Comparison of ENCODE assay signal across 9 cellular contexts in the genomic region with DNA sequence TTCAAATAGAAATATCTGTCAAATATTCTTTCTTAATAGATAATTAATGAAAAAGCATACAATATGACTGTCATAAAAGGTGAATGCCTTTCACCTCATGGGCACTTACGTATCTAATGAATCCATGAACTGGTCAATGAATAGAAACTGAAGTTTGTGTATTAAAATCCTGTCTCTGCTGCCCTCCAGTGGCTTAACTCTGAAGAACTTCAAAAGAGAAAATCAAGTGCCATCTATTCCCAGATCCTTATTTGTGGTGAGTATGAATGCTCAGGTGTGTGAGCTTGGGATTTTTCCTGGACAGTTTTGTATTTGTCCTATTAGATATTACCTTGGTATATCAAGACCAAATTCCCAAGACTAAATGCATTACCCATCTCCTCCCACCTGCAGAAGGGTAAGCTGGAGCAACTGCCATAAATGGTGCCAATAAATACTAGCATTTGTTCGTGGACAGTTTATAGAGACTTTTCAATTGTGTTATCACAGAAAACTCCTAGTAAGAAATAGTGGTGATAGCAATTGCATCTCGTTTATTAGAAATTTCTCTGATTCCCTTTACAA. TPM values are rescaled to one million over a fixed set of nuclear protein-coding genes. Genes with fewer than 3 reads are reported as not detected.
DNase-seq lines count a peak whose midpoint lies in the region; ATAC-seq, FAIRE-seq and TF ChIP-seq lines count a peak whose summit lies in the region.
"Had no signal": no experiment of that assay in that cellular context is flagged by ENCODE, and none has a peak within 500 bp of the region (broad histone marks: within the 10 kb centered on the region; RNA-seq: fewer than 3 reads in every experiment).

No MANE protein-coding gene starts in this region.

- POLR2A ChIA-PET in HCT116 (lab: Charles Lee): interaction anchor here (0.9 kb wide), 1 partner anchor 440 kb away, joined by 3 read pairs; no protein-coding TSS in a partner anchor
- POLR2A ChIA-PET in K562 (lab: Yijun Ruan, JAX): no interaction called here

- intact Hi-C loops in HCT116 (cut with micrococcal nuclease) (loop anchor here (1.0 to 5.0 kb wide), 5 partner anchors 171 to 674 kb away; no protein-coding TSS in a partner anchor), K562 (cut with micrococcal nuclease) (loop anchor here (1.0 to 10.0 kb wide), 5 partner anchors 196 to 719 kb away; no protein-coding TSS in a partner anchor)

- no peaks in the 10 kb centered on the region for H3K27me3 ChIP-seq in HCT116 (ENCODE audit: insufficient read depth, low read length)
- no peaks in the 10 kb centered on the region for H3K27me3 ChIP-seq in K562 (ENCODE audit: control insufficient read depth in 2 of 2, insufficient read depth in 2 of 2, low read length in 2 of 2)
- H3K27me3 ChIP-seq in kidney epithelial cell (ENCODE audit: control insufficient read depth, insufficient read depth, low read length): no peaks in the 10 kb centered on the region
- H3K27me3 ChIP-seq in upper lobe of left lung: no peaks in the 10 kb centered on the region
- H3K27me3 ChIP-seq: BLaER1 had no signal

- H3K9me1 ChIP-seq in K562 (ENCODE audit: control insufficient read depth, insufficient read depth, low read length): no peaks in the 10 kb centered on the region

- H2AFZ ChIP-seq in HCT116 (ENCODE audit: low read depth, low read length, poor library complexity, severe bottlenecking) (peak overlapping the region; percentile 44), K562 (ENCODE audit: low read depth, low read length) (no peak overlapping the region)

- TF ChIP-seq EP300 in K562 (IDR thresholded peaks at IDR 0.05; ENCODE audit: low read length) (no peak), upper lobe of left lung (IDR thresholded peaks at IDR 0.05) (no peak)

- CTCF ChIA-PET in HCT116 (lab: Charles Lee) (interaction anchor here (0.6 to 2.3 kb wide), 19 partner anchors 12 to 1049 kb away, joined by 3 to 34 read pairs (median 4); a partner anchor contains a TSS), K562 (lab: Yijun Ruan, JAX; ENCODE audit: low intra/inter-chr PET ratio) (interaction anchor here (0.7 to 2.6 kb wide), 4 partner anchors 408 to 1049 kb away, joined by 3 to 17 read pairs (median 3); no protein-coding TSS in a partner anchor)

- no peaks in the 10 kb centered on the region for H3K9me3 ChIP-seq in HCT116 (ENCODE audit: control insufficient read depth in 1 of 2, insufficient read depth in 1 of 2, low read depth in 1 of 2, low read length in 2 of 2)
- H3K9me3 ChIP-seq in K562 (replicated peaks; ENCODE audit: control insufficient read depth, insufficient read depth, low read depth, low read length): no peaks in the 10 kb centered on the region
- H3K9me3 ChIP-seq in upper lobe of left lung: no peaks in the 10 kb centered on the region
- H3K9me3 ChIP-seq: BLaER1 had no signal

- H3K9ac ChIP-seq in HCT116 (ENCODE audit: low read length) (no peak overlapping the region), K562 (ENCODE audit: insufficient read depth in 1 of 2, low read depth in 2 of 2, low read length in 2 of 2) (no peak overlapping the region)
- H3K9ac ChIP-seq: BLaER1 had no signal

- H3K36me3 ChIP-seq in HCT116 (ENCODE audit: control insufficient read depth in 1 of 2, insufficient read depth in 2 of 2, low read length in 2 of 2) (no peaks in the 10 kb centered on the region), K562 (ENCODE audit: control insufficient read depth, insufficient read depth, low read length) (no peaks in the 10 kb centered on the region), kidney epithelial cell (ENCODE audit: control insufficient read depth, insufficient read depth, low read length) (no peaks in the 10 kb centered on the region), upper lobe of left lung (no peaks in the 10 kb centered on the region)
- H3K36me3 ChIP-seq: BLaER1 had no signal

- H3K27ac ChIP-seq in HCT116 (ENCODE audit: low read depth, low read length): no peak overlapping the region
- no peak overlapping the region for H3K27ac ChIP-seq in K562 (ENCODE audit: extremely low read depth, low read depth, low read length)
- no peak overlapping the region for H3K27ac ChIP-seq in upper lobe of left lung
- H3K27ac ChIP-seq: BLaER1 had no signal

- H3K9me2 ChIP-seq in HCT116 (ENCODE audit: insufficient read depth): no peaks in the 10 kb centered on the region

- H3K79me2 ChIP-seq in HCT116 (ENCODE audit: insufficient read depth, low read length) (no peaks in the 10 kb centered on the region), K562 (ENCODE audit: control insufficient read depth, insufficient read depth, low read length) (no peaks in the 10 kb centered on the region)

- H3K4me2 ChIP-seq in HCT116 (ENCODE audit: low read length) (no peak overlapping the region), K562 (ENCODE audit: insufficient read depth, low read length) (no peak overlapping the region)
- H3K4me2 ChIP-seq: BLaER1 had no signal

- BruUV-seq in HCT116 (replicated peaks; lab: Mats Ljungman, UMichigan): no TSS peak
- no TSS peak for BruUV-seq in K562 (replicated peaks; lab: Mats Ljungman, UMichigan)

- DNase-seq in NCI-H1436 (lab: John Stamatoyannopoulos, UW) (peak; percentile 57), NCI-H1436 treated with DMSO at 0.1 percent for 48 hours (lab: John Stamatoyannopoulos, UW) (no peak), HCT116 (ENCODE audit: low read depth, low spot score) (peak; percentile 66), NCI-H510A (lab: John Stamatoyannopoulos, UW) (peak; percentile 14), K562 (ENCODE audit: extremely low read depth in 1 of 4, low spot score in 3 of 4) (peak; percentile 16 to 59 (median 33)), kidney epithelial cell (ENCODE audit: low read depth) (no peak), upper lobe of left lung (no peak)

- RAD21 ChIA-PET in HCT116 (lab: Charles Lee; ENCODE audit: low non-redundant PET in 1 of 2, low total read pairs in 2 of 2, uncharacterized antibody in 2 of 2, unreplicated experiment in 2 of 2): interaction anchor here (0.9 to 1.7 kb wide), 4 partner anchors 195 to 440 kb away, joined by 6 to 10 read pairs (median 6); no protein-coding TSS in a partner anchor

- TF ChIP-seq POLR2A in HCT116 (IDR thresholded peaks at IDR 0.05; ENCODE audit: borderline replicate concordance, extremely low read depth, insufficient read depth, insufficient read length) (no peak), K562 (conservative IDR thresholded peaks at IDR 0.05) (no peak), upper lobe of left lung (IDR thresholded peaks at IDR 0.05) (no peak)

- ATAC-seq in HCT116 (peak; percentile 81), K562 (peak; percentile 69), upper lobe of left lung (ENCODE audit: low FRiP score in 2 of 2) (peak in 1 of 2 donors; percentile 73), HG03139 (IDR thresholded peaks at IDR 0.05; ENCODE audit: unreplicated experiment) (no peak)

- TF ChIP-seq RAD21 in HCT116 (IDR thresholded peaks at IDR 0.05; ENCODE audit: low read depth) (peak; percentile 87), K562 (CRISPR knock-in tag; conservative IDR thresholded peaks at IDR 0.05 in 1 of 2, IDR thresholded peaks at IDR 0.05 in 1 of 2) (peak; percentile 70 to 85)

- peak; percentile 80 for FAIRE-seq in K562 (lab: Jason Lieb, UNC)

- in situ Hi-C loops in K562 (cut with MboI): loop anchor here (5.0 kb wide), 1 partner anchor 441 kb away; no protein-coding TSS in a partner anchor

- TF ChIP-seq CTCF in HCT116 (IDR thresholded peaks at IDR 0.05 in 2 of 3, conservative IDR thresholded peaks at IDR 0.05 in 1 of 3; ENCODE audit: borderline replicate concordance in 1 of 3, insufficient read depth in 1 of 3, low read depth in 2 of 3, low read length in 2 of 3): peak; percentile 45 to 83 (median 69); a peak in 5 of 6 replicates
- TF ChIP-seq CTCF in K562 (IDR thresholded peaks at IDR 0.05 in 2 of 3, conservative IDR thresholded peaks at IDR 0.05 in 1 of 3; ENCODE audit: insufficient read depth in 2 of 3, low read depth in 1 of 3, low read length in 3 of 3): peak; percentile 39 to 69 (median 59); a peak in 5 of 6 replicates
- peak; percentile 50 for TF ChIP-seq CTCF in kidney epithelial cell (IDR thresholded peaks at IDR 0.05; ENCODE audit: insufficient read depth, low read length, poor library complexity, severe bottlenecking)
- TF ChIP-seq CTCF in upper lobe of left lung (IDR thresholded peaks at IDR 0.05): peak; percentile 40 to 76 (median 52)

- WGBS in K562 (ENCODE audit: insufficient coverage, low coverage, missing lambda C conversion rate): 7% methylated on average over 3 of the region's 3 CpGs
- WGBS in upper lobe of left lung, 2 donors: 25 to 28% methylated on average over 3 of the region's 3 CpGs

- H3K4me3 ChIP-seq in HCT116 (replicated peaks in 1 of 2; ENCODE audit: low read depth in 1 of 2, low read length in 2 of 2) (no peak overlapping the region), K562 (no peak overlapping the region), kidney epithelial cell (ENCODE audit: low read depth, low read length) (no peak overlapping the region), upper lobe of left lung (no peak overlapping the region)
- H3K4me3 ChIP-seq: BLaER1 had no signal

- no peaks in the 10 kb centered on the region for H4K20me1 ChIP-seq in HCT116 (ENCODE audit: insufficient read depth)
- H4K20me1 ChIP-seq in K562 (replicated peaks; ENCODE audit: control insufficient read depth, insufficient read depth, low read length): no peaks in the 10 kb centered on the region
- H4K20me1 ChIP-seq: BLaER1 had no signal

- H3K4me1 ChIP-seq in HCT116 (ENCODE audit: control insufficient read depth in 1 of 2, insufficient read depth in 2 of 2, low read length in 2 of 2) (no peaks in the 10 kb centered on the region), K562 (replicated peaks in 1 of 2; ENCODE audit: control insufficient read depth in 2 of 2, insufficient read depth in 2 of 2, low read length in 2 of 2) (no peaks in the 10 kb centered on the region), upper lobe of left lung (no peaks in the 10 kb centered on the region)
- H3K4me1 ChIP-seq: BLaER1 had no signal

RNA-seq across cellular contexts. Expression of a gene that starts 44.0 kb away (rescaled TPM):
- 0.15 TPM for total RNA-seq in HCT116 (2021; ENCODE audit: unreplicated experiment)
- 0.08 and 0.10 TPM in 2 replicates for polyA plus RNA-seq in HCT116 (2012)
- 2.7 and 6.9 TPM in 2 replicates for total RNA-seq in K562 (2011; cell fraction: chromatin; rRNA removed; ENCODE audit: low replicate concordance)
- total RNA-seq in K562 (2011; cell fraction: nucleolus; rRNA removed): 1.7 and 2.6 TPM in 2 replicates
- 2.8 and 4.8 TPM in 2 replicates for total RNA-seq in K562 (2011; cell fraction: nucleoplasm; rRNA removed)
- 0.32 and 0.41 TPM in 2 replicates for total RNA-seq in K562 (2014; rRNA removed)
- 0.58 and 0.89 TPM in 2 replicates for total RNA-seq in K562 (2014; rRNA removed; fragmentation: Illumina TruSeq; extraction: Trizol)
- 0.33 and 0.38 TPM in 2 replicates for total RNA-seq in K562 (2015; rRNA removed; fragmentation: Illumina TruSeq; extraction: Trizol)
- 0.73 and 0.81 TPM in 2 replicates for total RNA-seq in K562 (2021)
- 0.07 and 0.84 TPM in 2 replicates for polyA plus RNA-seq in K562 (2011; rRNA removed)
- polyA plus RNA-seq in K562 (2011; cell fraction: cytosol; rRNA removed): 0.09 and 0.51 TPM in 2 replicates
- 0.35 and 2.0 TPM in 2 replicates for polyA plus RNA-seq in K562 (2011; cell fraction: nucleus; rRNA removed)
- polyA plus RNA-seq in K562 (2012): 0.48 and 0.53 TPM in 2 replicates
- 0.51 and 0.53 TPM in 2 replicates for polyA plus RNA-seq in K562 (2014; fragmentation: Illumina TruSeq; extraction: Trizol)
- polyA plus RNA-seq in K562 (2014; fragmentation: Nextera tagmentation; extraction: Ambion mirVana): under 1 TPM; 0.20 to 0.43 TPM
- polyA plus RNA-seq in K562 (2014; rRNA removed): 0.25 and 0.42 TPM in 2 replicates
- polyA minus RNA-seq in K562 (2011; rRNA and poly(A)+ RNA removed): 0.42 and 2.7 TPM in 2 replicates
- polyA minus RNA-seq in K562 (2011; cell fraction: cytosol; rRNA and poly(A)+ RNA removed): 0.09 and 0.76 TPM in 2 replicates
- polyA minus RNA-seq in K562 (2011; cell fraction: nucleus; rRNA and poly(A)+ RNA removed): 0.44 and 2.2 TPM in 2 replicates
- 1.6 and 2.3 TPM in 2 replicates for total RNA-seq in kidney epithelial cell
- 10 to 100 TPM; 25.4 to 54.5 (median 33.0) TPM for total RNA-seq in upper lobe of left lung

RNA-seq across cellular contexts. Expression of a gene that starts 45.0 kb away (rescaled TPM):
- total RNA-seq in HCT116 (2021; ENCODE audit: unreplicated experiment): not detected
- polyA plus RNA-seq in HCT116 (2012): 0.01 TPM in 1 of 2 replicates, not detected in the other
- total RNA-seq in K562 (2011; cell fraction: chromatin; rRNA removed; ENCODE audit: low replicate concordance): not detected in 2 replicates
- total RNA-seq in K562 (2011; cell fraction: nucleolus; rRNA removed): not detected in 2 replicates
- total RNA-seq in K562 (2011; cell fraction: nucleoplasm; rRNA removed): not detected in 2 replicates
- total RNA-seq in K562 (2014; rRNA removed): not detected in 2 replicates
- not detected in 2 replicates for total RNA-seq in K562 (2014; rRNA removed; fragmentation: Illumina TruSeq; extraction: Trizol)
- total RNA-seq in K562 (2015; rRNA removed; fragmentation: Illumina TruSeq; extraction: Trizol): not detected in 2 replicates
- not detected in 2 replicates for total RNA-seq in K562 (2021)
- not detected in 2 replicates for polyA plus RNA-seq in K562 (2011; rRNA removed)
- polyA plus RNA-seq in K562 (2011; cell fraction: cytosol; rRNA removed): not detected in 2 replicates
- not detected in 2 replicates for polyA plus RNA-seq in K562 (2011; cell fraction: nucleus; rRNA removed)
- not detected in 2 replicates for polyA plus RNA-seq in K562 (2012)
- not detected in 2 replicates for polyA plus RNA-seq in K562 (2014; fragmentation: Illumina TruSeq; extraction: Trizol)
- not detected for polyA plus RNA-seq in K562 (2014; fragmentation: Nextera tagmentation; extraction: Ambion mirVana)
- not detected in 2 replicates for polyA plus RNA-seq in K562 (2014; rRNA removed)
- polyA minus RNA-seq in K562 (2011; rRNA and poly(A)+ RNA removed): not detected in 2 replicates
- not detected in 2 replicates for polyA minus RNA-seq in K562 (2011; cell fraction: cytosol; rRNA and poly(A)+ RNA removed)
- polyA minus RNA-seq in K562 (2011; cell fraction: nucleus; rRNA and poly(A)+ RNA removed): not detected in 2 replicates
- total RNA-seq in kidney epithelial cell: not detected in 2 replicates
- total RNA-seq in upper lobe of left lung: 1 to 10 TPM in 5 of 6 donors, under 1 TPM in 1; 0.76 to 6.1 (median 3.9) TPM

Comparison
In these comparisons a context has a peak if more than half of its experiments do, and no peak if none do; other contexts are left out.
1. DNase-seq: peak in NCI-H1436 (single experiment), HCT116 (single experiment), NCI-H510A (single experiment) and K562 (4 of 4); none in NCI-H1436 treated with DMSO at 0.1 percent for 48 hours (single experiment), kidney epithelial cell (single experiment) and upper lobe of left lung (0 of 2).
2. Peak in every context shown above with its lines, with median percentiles within 50 percentile points of each other: CTCF ChIP-seq.